Comparison of ENCODE assay signal across 2 cellular contexts in the genomic region with DNA sequence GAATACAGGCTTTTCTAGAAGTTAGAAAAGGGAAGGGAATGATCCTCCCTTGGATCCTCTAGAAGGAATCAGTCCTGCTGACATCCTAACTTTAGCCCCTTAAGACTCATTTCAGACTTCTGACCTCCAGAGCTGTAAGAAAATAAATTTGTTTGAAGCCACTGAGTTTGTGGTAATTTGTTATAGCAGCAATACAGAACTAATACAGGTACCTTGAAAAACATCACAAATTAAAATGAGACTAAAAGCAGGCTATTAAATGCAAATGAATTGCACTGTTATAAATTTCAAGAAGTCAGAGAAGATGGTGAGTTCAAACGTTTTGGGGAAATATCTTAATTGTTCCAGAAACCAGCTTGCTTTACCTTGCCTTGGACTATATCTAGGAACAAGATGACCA.
TF ChIP-seq lines count a peak whose summit lies in the region.

No MANE protein-coding gene starts in this region.

TF ChIP-seq in HepG2, 621 proteins besides CTCF, POLR2A, EP300 and RAD21:
- TF ChIP-seq ISX (CRISPR knock-in tag; conservative IDR thresholded peaks at IDR 0.05) = no peak
- TF ChIP-seq ZNF12 (CRISPR knock-in tag; IDR thresholded peaks at IDR 0.05) = peak; percentile 67

TF ChIP-seq in K562, 482 proteins besides CTCF, POLR2A, EP300 and RAD21:
- TF ChIP-seq ARNT (IDR thresholded peaks at IDR 0.05) (no peak), KDM1A (IDR thresholded peaks at IDR 0.05) (no peak), CHD2 (IDR thresholded peaks at IDR 0.05; ENCODE audit: low read depth, low read length) (no peak), ZNF12 (CRISPR knock-in tag; IDR thresholded peaks at IDR 0.05) (peak; percentile 86; the same call in 1 of the 2 replicates), GTF2E2 (tag; IDR thresholded peaks at IDR 0.05) (no peak), TAF7 (tag; IDR thresholded peaks at IDR 0.05) (no peak)
- TF ChIP-seq, protein P1, sequence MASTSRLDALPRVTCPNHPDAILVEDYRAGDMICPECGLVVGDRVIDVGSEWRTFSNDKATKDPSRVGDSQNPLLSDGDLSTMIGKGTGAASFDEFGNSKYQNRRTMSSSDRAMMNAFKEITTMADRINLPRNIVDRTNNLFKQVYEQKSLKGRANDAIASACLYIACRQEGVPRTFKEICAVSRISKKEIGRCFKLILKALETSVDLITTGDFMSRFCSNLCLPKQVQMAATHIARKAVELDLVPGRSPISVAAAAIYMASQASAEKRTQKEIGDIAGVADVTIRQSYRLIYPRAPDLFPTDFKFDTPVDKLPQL (IDR thresholded peaks at IDR 0.05; ENCODE audit: extremely low read depth, insufficient read length) = no peak
TF ChIP-seq in K562: peak in this region for 1.
